In genomic region chr12:104410326-104410725, GRCh38 we compare ENCODE assay signal across 16 cellular contexts. TPM values are rescaled to one million over a fixed set of nuclear protein-coding genes. Genes with fewer than 3 reads are reported as not detected.
DNase-seq lines count a peak whose midpoint lies in the region; ATAC-seq and TF ChIP-seq lines count a peak whose summit lies in the region.
"Had no signal": no experiment of that assay in that cellular context is flagged by ENCODE, and none has a peak within 500 bp of the region (broad histone marks: within the 10 kb centered on the region; RNA-seq: fewer than 3 reads in every experiment).

No MANE protein-coding gene starts in this region.

- H3K9me2 ChIP-seq in PC-9 (ENCODE audit: insufficient read depth), result no peaks in the 10 kb centered on the region

- no peaks in the 10 kb centered on the region for H3K27me3 ChIP-seq in PC-9 (ENCODE audit: insufficient read depth, low read depth)

- POLR2A ChIA-PET in HEK293 (lab: Yijun Ruan, JAX) (no interaction called here), PC-9 (lab: Charles Lee; ENCODE audit: unreplicated experiment) (no interaction called here)

- DNase-seq in M059J (ENCODE audit: low read depth) (peak; percentile 17), PC-9 (no peak), fibroblast of mammary gland (ENCODE audit: low read depth) (peak; percentile 51), NCI-H446 treated with DMSO at 0.1 percent for 48 hours (lab: John Stamatoyannopoulos, UW) (no peak)
- DNase-seq in activated CD4-positive, alpha-beta T cell treated with anti-CD3 and anti-CD28 coated beads, Interleukin-2, amount 10 ng/mL, durations not matched to agents 24 days and 14 days, result no peak
- DNase-seq: C1 segment of cervical spinal cord; Calu3; CD4-positive, alpha-beta memory T cell; COR-L47; DMS53; DMS79 treated with DMSO at 0.1 percent for 48 hours; GF-D8; GOT3 had no signal

- no peaks in the 10 kb centered on the region for H3K36me3 Mint-ChIP-seq in activated CD4-positive, alpha-beta T cell treated with anti-CD3 and anti-CD28 coated beads, Interleukin-2, amount 10 ng/mL, durations not matched to agents 24 days and 14 days (ENCODE audit: low read depth)
- H3K36me3 Mint-ChIP-seq: CD4-positive, alpha-beta memory T cell had no signal

- H3K36me3 ChIP-seq in HEK293 (ENCODE audit: control insufficient read depth in 2 of 2, insufficient read depth in 1 of 2, low read length in 2 of 2), result no peaks in the 10 kb centered on the region
- peaks cover 4% of the 10 kb centered on the region; the same call in 1 of the 2 replicates for H3K36me3 ChIP-seq in PC-9 (ENCODE audit: low read depth)
- H3K36me3 ChIP-seq: HAP-1 had no signal

- peaks cover 5% of the 10 kb centered on the region; the same call in 1 of the 2 replicates for H3K4me1 ChIP-seq in HEK293 (ENCODE audit: control insufficient read depth, insufficient read depth, low read length)
- H3K4me1 ChIP-seq in PC-9 (replicated peaks; ENCODE audit: insufficient read depth), result peaks cover 87% of the 10 kb centered on the region
- H3K4me1 ChIP-seq: HAP-1 had no signal

- H3K4me3 ChIP-seq in HEK293 (ENCODE audit: low read depth, low read length) (no peak overlapping the region), PC-9 (no peak overlapping the region), fibroblast of mammary gland (ENCODE audit: control insufficient read depth, low read depth, low read length) (no peak overlapping the region)
- H3K4me3 ChIP-seq: HAP-1 had no signal

- BruUV-seq in PC-9 (replicated peaks; lab: Mats Ljungman, UMichigan), result no TSS peak

- peaks cover 4% of the 10 kb centered on the region for H3K27me3 Mint-ChIP-seq in activated CD4-positive, alpha-beta T cell treated with anti-CD3 and anti-CD28 coated beads, Interleukin-2, amount 10 ng/mL, durations not matched to agents 24 days and 14 days

- H3K9me3 Mint-ChIP-seq in activated CD4-positive, alpha-beta T cell treated with anti-CD3 and anti-CD28 coated beads, Interleukin-2, amount 10 ng/mL, durations not matched to agents 24 days and 14 days, result peaks cover 4% of the 10 kb centered on the region
- H3K9me3 Mint-ChIP-seq: CD4-positive, alpha-beta memory T cell had no signal

- H3K9me3 ChIP-seq in HEK293 (ENCODE audit: control insufficient read depth, insufficient read depth, low read depth, low read length) (no peaks in the 10 kb centered on the region), PC-9 (ENCODE audit: insufficient read depth, low read depth) (no peaks in the 10 kb centered on the region)
- H3K9me3 ChIP-seq: HAP-1 had no signal

- H3K27ac ChIP-seq in HEK293 (ENCODE audit: extremely low read depth, low read depth, low read length) (no peak overlapping the region), PC-9 (peak overlapping the region; percentile 74)

- H3F3A ChIP-seq in PC-9 (ENCODE audit: insufficient read depth, low read depth), result peaks cover 75% of the 10 kb centered on the region

- peaks cover 7% of the 10 kb centered on the region for H3K4me1 Mint-ChIP-seq in activated CD4-positive, alpha-beta T cell treated with anti-CD3 and anti-CD28 coated beads, Interleukin-2, amount 10 ng/mL, durations not matched to agents 24 days and 14 days
- H3K4me1 Mint-ChIP-seq: CD4-positive, alpha-beta memory T cell had no signal

- CTCF ChIA-PET in HEK293 (lab: Yijun Ruan, JAX) (interaction anchor here (0.6 to 1.8 kb wide), 3 partner anchors 29 to 692 kb away, joined by 3 to 8 read pairs (median 3); partner anchors contain the start of gene CHST11), PC-9 (lab: Charles Lee) (no interaction called here)

- H4K20me1 ChIP-seq in PC-9 (ENCODE audit: insufficient read depth), result no peaks in the 10 kb centered on the region

- intact Hi-C loops in PC-9 (cut with micrococcal nuclease; ENCODE audit: unreplicated experiment), result no loop called here
- intact Hi-C loops in activated CD4-positive, alpha-beta T cell treated with anti-CD3 and anti-CD28 coated beads, Interleukin-2, amount 10 ng/mL, durations not matched to agents 24 days and 14 days (cut with micrococcal nuclease), result no loop called here

- H3K4me3 Mint-ChIP-seq in activated CD4-positive, alpha-beta T cell treated with anti-CD3 and anti-CD28 coated beads, Interleukin-2, amount 10 ng/mL, durations not matched to agents 24 days and 14 days, result no peak overlapping the region
- H3K4me3 Mint-ChIP-seq: CD4-positive, alpha-beta memory T cell had no signal

- TF ChIP-seq CTCF in HEK293 (tag by site-specific recombination; IDR thresholded peaks at IDR 0.05) (no peak), PC-9 (conservative IDR thresholded peaks at IDR 0.05) (no peak), fibroblast of mammary gland (conservative IDR thresholded peaks at IDR 0.05; ENCODE audit: control insufficient read depth, insufficient read depth, low read depth, low read length) (no peak)

- no peak overlapping the region for H3K4me2 ChIP-seq in PC-9

- H2AFZ ChIP-seq in PC-9, result no peak overlapping the region

- H3K27ac Mint-ChIP-seq in activated CD4-positive, alpha-beta T cell treated with anti-CD3 and anti-CD28 coated beads, Interleukin-2, amount 10 ng/mL, durations not matched to agents 24 days and 14 days, result no peak overlapping the region
- H3K27ac Mint-ChIP-seq: CD4-positive, alpha-beta memory T cell had no signal

- H3K79me2 ChIP-seq in PC-9 (ENCODE audit: low read depth), result peaks cover 18% of the 10 kb centered on the region

- ATAC-seq in GM21381 (IDR thresholded peaks at IDR 0.05; ENCODE audit: unreplicated experiment), result no peak

TF ChIP-seq in HEK293, 187 proteins besides CTCF, POLR2A, EP300 and RAD21:
- TF ChIP-seq ZNF121 (tag by site-specific recombination; IDR thresholded peaks at IDR 0.05), result 0 out of 2 replicates have a peak, but pooled peaks have one; percentile 10
- TF ChIP-seq ZNF211 (tag by site-specific recombination; IDR thresholded peaks at IDR 0.05; ENCODE audit: low read depth), result no peak

RNA-seq across cellular contexts. Expression of gene CHST11, which starts 46.4 kb away (rescaled TPM):
- total RNA-seq in M059J (2014; rRNA removed; shearing (Covaris generic)), result 11.1 and 19.6 TPM in 2 replicates
- 39.9 and 52.2 TPM in 2 replicates for total RNA-seq in PC-9 (2021)
- 44.9 and 46.2 TPM in 2 replicates for total RNA-seq in activated CD4-positive, alpha-beta T cell treated with anti-CD3 and anti-CD28 coated beads, Interleukin-2, amount 10 ng/mL, durations not matched to agents 24 days and 14 days

Comparison
In these comparisons a context has a peak if more than half of its experiments do, and no peak if none do; other contexts are left out.
1. DNase-seq: peak in M059J (single experiment) and fibroblast of mammary gland (single experiment); none in PC-9 (0 of 2), NCI-H446 treated with DMSO at 0.1 percent for 48 hours (single experiment) and activated CD4-positive, alpha-beta T cell treated with anti-CD3 and anti-CD28 coated beads, Interleukin-2, amount 10 ng/mL, durations not matched to agents 24 days and 14 days (single experiment).